Comparison of ENCODE assay signal across 21 cellular contexts in genomic region chr10:35895331-35895730, GRCh38.
DNase-seq lines count a peak whose midpoint lies in the region; ATAC-seq and TF ChIP-seq lines count a peak whose summit lies in the region.
"Had no signal": no experiment of that assay in that cellular context is flagged by ENCODE, and none has a peak within 500 bp of the region (broad histone marks: within the 10 kb centered on the region; RNA-seq: fewer than 3 reads in every experiment).

No MANE protein-coding gene starts in this region.

- H4K20me1 ChIP-seq in osteoblast (ENCODE audit: insufficient read depth, low read length): no peaks in the 10 kb centered on the region

- peak overlapping the region; percentile 32 for H3K27ac ChIP-seq in SJSA1
- peak overlapping the region; percentile 46 for H3K27ac ChIP-seq in osteoblast (ENCODE audit: low read depth, low read length)

- no peak for ATAC-seq in GM18861 (IDR thresholded peaks at IDR 0.05; ENCODE audit: unreplicated experiment)
- ATAC-seq: PC-3 had no signal

- H3K36me3 ChIP-seq in SJSA1 (no peaks in the 10 kb centered on the region), osteoblast (ENCODE audit: insufficient read depth, low read length) (no peaks in the 10 kb centered on the region)
- H3K36me3 ChIP-seq: MG63 had no signal

- no peak overlapping the region for H3K4me3 ChIP-seq in AG10803 (ENCODE audit: low read length)
- H3K4me3 ChIP-seq in SJSA1: no peak overlapping the region
- no peak overlapping the region for H3K4me3 ChIP-seq in osteoblast (ENCODE audit: insufficient read depth, low read length)
- H3K4me3 ChIP-seq: MG63 had no signal

- no peaks in the 10 kb centered on the region for H3K27me3 ChIP-seq in SJSA1 (replicated peaks)
- H3K27me3 ChIP-seq in osteoblast (ENCODE audit: insufficient read depth, low read length): no peaks in the 10 kb centered on the region
- H3K27me3 ChIP-seq: MG63 had no signal

- H3K4me1 ChIP-seq in SJSA1 (replicated peaks): peaks cover 29% of the 10 kb centered on the region
- peaks cover 12% of the 10 kb centered on the region for H3K4me1 ChIP-seq in osteoblast (ENCODE audit: insufficient read depth, low read length)

- H2AFZ ChIP-seq in osteoblast (ENCODE audit: low read length): no peak overlapping the region

- DNase-seq in AG10803 (ENCODE audit: low read depth) (peak; percentile 77), SJSA1 (ENCODE audit: low read depth in 1 of 2, low spot score in 2 of 2) (no peak), dedifferentiated amniotic fluid mesenchymal stem cell (ENCODE audit: extremely low spot score) (peak; percentile 24), osteoblast (ENCODE audit: insufficient read length, low spot score, missing footprints) (no peak), Ammon's horn (ENCODE audit: low spot score) (no peak), GM20000 (ENCODE audit: low spot score) (no peak)
- DNase-seq: C1 segment of cervical spinal cord; CD8-positive, alpha-beta memory T cell; DMS79; H9; Karpas-422; MG63; NCI-H1048; NCI-H1436; NCI-H1930; NCI-H226; NCI-H524; PC-3; RPMI8226; SIG-M5 had no signal

- peak overlapping the region; percentile 4 for H3K4me2 ChIP-seq in osteoblast (ENCODE audit: insufficient read depth, low read length)

- TF ChIP-seq CTCF in AG10803 (conservative IDR thresholded peaks at IDR 0.05; ENCODE audit: low read length) (no peak), osteoblast (IDR thresholded peaks at IDR 0.05; ENCODE audit: extremely low read depth, low read depth, low read length) (no peak), GM20000 (IDR thresholded peaks at IDR 0.05; ENCODE audit: extremely low read depth, missing control alignments) (no peak)

- H3K9me3 ChIP-seq in SJSA1 (replicated peaks): no peaks in the 10 kb centered on the region; the same call in 1 of the 2 replicates
- no peaks in the 10 kb centered on the region for H3K9me3 ChIP-seq in osteoblast (ENCODE audit: low read depth, low read length)
- H3K9me3 ChIP-seq: MG63 had no signal

- H3K79me2 ChIP-seq in osteoblast (ENCODE audit: insufficient read depth, low read length): no peaks in the 10 kb centered on the region

Comparison
In these comparisons a context has a peak if more than half of its experiments do, and no peak if none do; other contexts are left out.
1. DNase-seq: peak in AG10803 (single experiment) and dedifferentiated amniotic fluid mesenchymal stem cell (single experiment); none in SJSA1 (0 of 2), osteoblast (single experiment), Ammon's horn (single experiment) and GM20000 (single experiment).